Comparison of ENCODE assay signal across 7 cellular contexts in the genomic region with DNA sequence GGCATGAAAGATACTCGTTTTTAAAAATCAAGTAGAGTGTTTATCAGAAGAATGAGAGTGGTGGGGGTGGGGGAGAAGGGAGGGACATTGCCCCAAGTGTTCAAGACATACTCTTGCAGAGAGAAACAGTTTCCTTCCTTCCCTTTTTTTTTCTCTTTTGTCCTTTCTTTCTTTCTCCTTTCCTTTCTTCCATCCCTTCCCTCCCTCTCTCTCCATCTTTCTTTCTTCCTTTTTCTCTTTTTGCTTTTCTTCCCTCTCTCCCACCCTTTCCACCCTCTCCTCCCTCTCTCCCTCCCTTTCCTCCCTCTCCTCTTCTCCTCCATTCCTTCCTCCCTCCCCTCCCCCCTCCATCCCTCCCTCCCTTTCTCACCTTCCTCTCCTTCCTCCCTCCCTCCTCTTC.
"Had no signal": no experiment of that assay in that cellular context is flagged by ENCODE, and none has a peak within 500 bp of the region (broad histone marks: within the 10 kb centered on the region; RNA-seq: fewer than 3 reads in every experiment).

No MANE protein-coding gene starts in this region.

- H3K27ac ChIP-seq: KMS-11 had no signal

- DNase-seq: GOT3, H7, KBM-7 had no signal

- H3K4me3 ChIP-seq: HAP-1 had no signal

- ATAC-seq: HCT116 had no signal

- H3K36me3 ChIP-seq: HAP-1 had no signal

- H3K4me1 ChIP-seq: HAP-1 had no signal

- H3K9me3 ChIP-seq: HAP-1 had no signal

- FAIRE-seq: HTR-8/SVneo had no signal

- H3K9ac ChIP-seq: KMS-11 had no signal

- H3K4me2 ChIP-seq: KMS-11 had no signal
